In genomic region chr3:140902791-140903190, GRCh38 we compare ENCODE assay signal across 21 cellular contexts.
"Had no signal": no experiment of that assay in that cellular context is flagged by ENCODE, and none has a peak within 500 bp of the region (broad histone marks: within the 10 kb centered on the region; RNA-seq: fewer than 3 reads in every experiment).

No MANE protein-coding gene starts in this region.

- H3K27ac ChIP-seq: brain microvascular endothelial cell, coronary artery, dorsolateral prefrontal cortex had no signal

- H3K27me3 ChIP-seq: brain microvascular endothelial cell, dorsolateral prefrontal cortex had no signal

- DNase-seq: activated B cell treated with CpG ODN at 0.5 μM for 24 hours; activated CD4-positive, alpha-beta T cell treated with anti-CD3 and anti-CD28 coated beads for 48 hours; activated CD4-positive, alpha-beta T cell treated with anti-CD3 and anti-CD28 coated beads, Interleukin-2, amount 50 U/mL, for 1 hour; activated CD4-positive, alpha-beta T cell treated with anti-CD3 and anti-CD28 coated beads, Interleukin-2, amount 50 U/mL, for 48 hours; activated CD8-positive, alpha-beta memory T cell treated with anti-CD3 and anti-CD28 coated beads for 24 hours; activated CD8-positive, alpha-beta T cell treated with anti-CD3 and anti-CD28 coated beads for 36 hours; activated effector memory CD4-positive, alpha-beta T cell treated with Interleukin-2 at 50 U/mL for 16 hours; activated gamma-delta T cell treated with Interleukin-2 at 50 U/mL for 16 hours; activated naive CD4-positive, alpha-beta T cell treated with anti-CD3 and anti-CD28 coated beads, Interleukin-2, amount 50 U/mL, for 16 hours; activated naive CD4-positive, alpha-beta T cell treated with Interleukin-2 at 50 U/mL for 16 hours; activated T-cell treated with anti-CD3 and anti-CD28 coated beads, Interleukin-2, amount 50 U/mL, for 4 hours; amniotic stem cell; anterior cingulate cortex; brain microvascular endothelial cell; dorsolateral prefrontal cortex; effector memory CD4-positive, alpha-beta T cell; endodermal cell; foreskin fibroblast; head of caudate nucleus; hippocampal formation had no signal

- H3K36me3 ChIP-seq: brain microvascular endothelial cell had no signal

- H3K4me3 ChIP-seq: coronary artery, dorsolateral prefrontal cortex had no signal
